Comparison of ENCODE assay signal across 15 cellular contexts in the genomic region with DNA sequence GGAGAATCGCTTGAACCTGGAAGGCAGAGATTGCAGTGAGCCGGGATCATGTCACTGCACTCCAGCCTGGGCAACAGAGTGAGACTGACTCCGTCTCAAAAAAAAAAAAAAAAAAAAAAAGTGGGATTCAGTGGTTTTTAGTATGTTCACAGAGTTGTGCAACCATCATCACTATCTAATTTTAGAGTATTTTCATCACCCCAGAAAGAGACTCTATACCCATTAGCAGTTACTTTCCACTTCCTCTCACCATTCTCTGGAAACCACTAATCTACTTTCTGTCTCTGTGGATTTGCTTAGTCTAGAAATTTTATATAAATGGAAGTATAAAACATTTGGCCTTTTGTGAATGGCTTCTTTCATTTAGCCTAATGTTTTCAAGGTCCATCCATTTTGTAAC.
DNase-seq lines count a peak whose midpoint lies in the region; ATAC-seq, FAIRE-seq and TF ChIP-seq lines count a peak whose summit lies in the region.
"Had no signal": no experiment of that assay in that cellular context is flagged by ENCODE, and none has a peak within 500 bp of the region (broad histone marks: within the 10 kb centered on the region; RNA-seq: fewer than 3 reads in every experiment).

No MANE protein-coding gene starts in this region.

- no TSS peak for BruUV-seq in Caco-2 (replicated peaks; lab: Mats Ljungman, UMichigan)

- H3K27me3 ChIP-seq in naive thymus-derived CD4-positive, alpha-beta T cell (ENCODE audit: control insufficient read depth in 2 of 2, insufficient read depth in 2 of 2, low read length in 2 of 2) = no peaks in the 10 kb centered on the region
- no peaks in the 10 kb centered on the region for H3K27me3 ChIP-seq in Caco-2 (replicated peaks; ENCODE audit: control insufficient read depth, insufficient read depth, low read length)
- H3K27me3 ChIP-seq: hepatocyte had no signal

- no peak overlapping the region for H3K4me3 Mint-ChIP-seq in naive thymus-derived CD4-positive, alpha-beta T cell
- H3K4me3 Mint-ChIP-seq in Caco-2 (ENCODE audit: unreplicated experiment) = no peak overlapping the region
- no peak overlapping the region for H3K4me3 Mint-ChIP-seq in immature natural killer cell

- H3K9me3 Mint-ChIP-seq in naive thymus-derived CD4-positive, alpha-beta T cell = no peaks in the 10 kb centered on the region
- H3K9me3 Mint-ChIP-seq in Caco-2 (ENCODE audit: unreplicated experiment) (no peaks in the 10 kb centered on the region), immature natural killer cell (no peaks in the 10 kb centered on the region)

- CTCF ChIA-PET in naive thymus-derived CD4-positive, alpha-beta T cell (lab: Charles Lee) = no interaction called here
- CTCF ChIA-PET in Caco-2 (lab: Charles Lee) = no interaction called here

- no peaks in the 10 kb centered on the region for H3K36me3 ChIP-seq in naive thymus-derived CD4-positive, alpha-beta T cell (ENCODE audit: control insufficient read depth in 2 of 3, insufficient read depth in 3 of 3, low read length in 3 of 3)
- H3K36me3 ChIP-seq in Caco-2 (ENCODE audit: control insufficient read depth, insufficient read depth, low read length) = no peaks in the 10 kb centered on the region

- POLR2A ChIA-PET in naive thymus-derived CD4-positive, alpha-beta T cell (lab: Charles Lee) = no interaction called here
- POLR2A ChIA-PET in Caco-2 (lab: Charles Lee) = no interaction called here

- DNase-seq in GM12891 (ENCODE audit: insufficient read length, low spot score) (no peak), amniotic epithelial cell (ENCODE audit: low read depth) (peak; percentile 15), NCI-H2171 treated with DMSO at 0.1 percent for 48 hours (lab: John Stamatoyannopoulos, UW) (no peak), Caco-2 (no peak), immature natural killer cell (no peak)
- DNase-seq in naive thymus-derived CD4-positive, alpha-beta T cell = no peak
- DNase-seq: NCI-H526; nucleus accumbens; SHP77 treated with DMSO at 0.1 percent for 48 hours; stimulated activated naive CD4-positive, alpha-beta T cell treated with Interleukin-2 at 50 U/mL for 16 hours had no signal

- H3K4me1 ChIP-seq in naive thymus-derived CD4-positive, alpha-beta T cell (ENCODE audit: control insufficient read depth in 2 of 2, insufficient read depth in 2 of 2, low read length in 2 of 2) = peaks cover 0 to 8% of the 10 kb centered on the region in 2 donors
- peaks cover 10% of the 10 kb centered on the region for H3K4me1 ChIP-seq in Caco-2

- peaks cover 0 to 27% (median 15%) of the 10 kb centered on the region in 7 donors for H3K4me1 Mint-ChIP-seq in naive thymus-derived CD4-positive, alpha-beta T cell
- H3K4me1 Mint-ChIP-seq in Caco-2 (ENCODE audit: low read depth, unreplicated experiment) (peaks cover 14% of the 10 kb centered on the region), immature natural killer cell (peaks cover 15 to 34% of the 10 kb centered on the region in 2 donors)

- H3K36me3 Mint-ChIP-seq in naive thymus-derived CD4-positive, alpha-beta T cell = peaks cover 0 to 3% (median 0%) of the 10 kb centered on the region in 5 donors
- no peaks in the 10 kb centered on the region for H3K36me3 Mint-ChIP-seq in Caco-2 (ENCODE audit: insufficient read depth, unreplicated experiment)
- H3K36me3 Mint-ChIP-seq in immature natural killer cell = no peaks in the 10 kb centered on the region

- H3K9me3 ChIP-seq in naive thymus-derived CD4-positive, alpha-beta T cell (ENCODE audit: control insufficient read depth in 2 of 3, low read length in 3 of 3) = no peaks in the 10 kb centered on the region
- H3K9me3 ChIP-seq in Caco-2 = no peaks in the 10 kb centered on the region

- no peak for FAIRE-seq in GM12891 (lab: Jason Lieb, UNC)
- FAIRE-seq: endometrium had no signal

- H3K27ac ChIP-seq in naive thymus-derived CD4-positive, alpha-beta T cell (ENCODE audit: low read depth, low read length) = no peak overlapping the region
- H3K27ac ChIP-seq: hepatocyte had no signal

- ATAC-seq in GM21390 (IDR thresholded peaks at IDR 0.05; ENCODE audit: unreplicated experiment) (peak; percentile 58), HG03565 (IDR thresholded peaks at IDR 0.05; ENCODE audit: unreplicated experiment) (peak; percentile 59)
- no peak for ATAC-seq in naive thymus-derived CD4-positive, alpha-beta T cell

- H3K4me3 ChIP-seq in naive thymus-derived CD4-positive, alpha-beta T cell (ENCODE audit: low read length) = no peak overlapping the region
- H3K4me3 ChIP-seq in Caco-2 (ENCODE audit: low read depth, low read length) = no peak overlapping the region
- H3K4me3 ChIP-seq: hepatocyte, lung had no signal

- intact Hi-C loops in naive thymus-derived CD4-positive, alpha-beta T cell (cut with micrococcal nuclease) = no loop called here
- intact Hi-C loops in Caco-2 (cut with micrococcal nuclease; ENCODE audit: unreplicated experiment) = no loop called here

- no peak for TF ChIP-seq CTCF in Caco-2 (IDR thresholded peaks at IDR 0.05; ENCODE audit: insufficient read depth in 1 of 2, low read depth in 1 of 2, low read length in 1 of 2, severe bottlenecking in 1 of 2, unreplicated experiment in 1 of 2)

- H3K27ac Mint-ChIP-seq in naive thymus-derived CD4-positive, alpha-beta T cell = no peak overlapping the region
- H3K27ac Mint-ChIP-seq in Caco-2 (ENCODE audit: unreplicated experiment) (no peak overlapping the region), immature natural killer cell (no peak overlapping the region)

- H3K27me3 Mint-ChIP-seq in naive thymus-derived CD4-positive, alpha-beta T cell = peaks cover 0 to 17% (median 0%) of the 10 kb centered on the region in 5 donors
- no peaks in the 10 kb centered on the region for H3K27me3 Mint-ChIP-seq in Caco-2 (ENCODE audit: insufficient read depth, unreplicated experiment)
- no peaks in the 10 kb centered on the region for H3K27me3 Mint-ChIP-seq in immature natural killer cell (ENCODE audit: low read depth in 3 of 3)

- TF ChIP-seq POLR2A in GM12891 (IDR thresholded peaks at IDR 0.05; ENCODE audit: low read depth, low read length) = no peak

TF ChIP-seq in GM12891, 5 proteins besides CTCF, POLR2A, EP300 and RAD21:
- peak; percentile 73 for TF ChIP-seq SPI1 (IDR thresholded peaks at IDR 0.05; ENCODE audit: low read depth, low read length)
- TF ChIP-seq POLR2AphosphoS5 (IDR thresholded peaks at IDR 0.05; ENCODE audit: low read depth, low read length) = no peak
TF ChIP-seq in GM12891: peak in this region for 1.
